Comparison of ENCODE assay signal across 17 cellular contexts in genomic region chr4:186424745-186425144, GRCh38.
DNase-seq lines count a peak whose midpoint lies in the region; ATAC-seq and TF ChIP-seq lines count a peak whose summit lies in the region.
"Had no signal": no experiment of that assay in that cellular context is flagged by ENCODE, and none has a peak within 500 bp of the region (broad histone marks: within the 10 kb centered on the region; RNA-seq: fewer than 3 reads in every experiment).

No MANE protein-coding gene starts in this region.

- H3K79me2 ChIP-seq in GM23338 (replicated peaks; ENCODE audit: insufficient read depth) = no peaks in the 10 kb centered on the region

- peak; percentile 17 for DNase-seq in NCI-H82 (lab: John Stamatoyannopoulos, UW)
- DNase-seq in NCI-H82 treated with DMSO at 0.1 percent for 48 hours (lab: John Stamatoyannopoulos, UW; ENCODE audit: unreplicated experiment) = no peak
- no peak for DNase-seq in GM23338 (ENCODE audit: low spot score)
- DNase-seq in SK-N-DZ (ENCODE audit: low spot score) = peak; percentile 86
- DNase-seq in right atrium auricular region (ENCODE audit: low spot score) = no peak
- DNase-seq: AML-193; Caco-2; Calu3; CD4-positive, alpha-beta T cell; CD8-positive, alpha-beta T cell; DMS79 treated with DMSO at 0.1 percent for 48 hours; GF-D8 had no signal

- H3K36me3 ChIP-seq in GM23338 (ENCODE audit: insufficient read depth) = no peaks in the 10 kb centered on the region
- H3K36me3 ChIP-seq in right atrium auricular region = no peaks in the 10 kb centered on the region
- H3K36me3 ChIP-seq: BLaER1 treated with 17β-estradiol and CSF1 and Interleukin-3, amounts not matched to agents 10 nM and 100 nM had no signal

- no peaks in the 10 kb centered on the region for H3K9me2 ChIP-seq in GM23338 (ENCODE audit: insufficient read depth)

- H3K27me3 ChIP-seq in GM23338 (ENCODE audit: insufficient read depth) (no peaks in the 10 kb centered on the region), right atrium auricular region (no peaks in the 10 kb centered on the region)
- H3K27me3 ChIP-seq: BLaER1 treated with 17β-estradiol and CSF1 and Interleukin-3, amounts not matched to agents 10 nM and 100 nM had no signal

- TF ChIP-seq CTCF in GM23338 (conservative IDR thresholded peaks at IDR 0.05; ENCODE audit: low read depth in 2 of 2) (no peak), right atrium auricular region (IDR thresholded peaks at IDR 0.05) (no peak)

- ATAC-seq in GM23338 = no peak
- ATAC-seq: A549; CD8-positive, alpha-beta T cell had no signal

- H3K4me3 Mint-ChIP-seq in GM23338 = no peak overlapping the region
- H3K4me3 Mint-ChIP-seq: B cell; CD4-positive, alpha-beta T cell; CD8-positive, alpha-beta T cell had no signal

- H3K27ac ChIP-seq in GM23338 (ENCODE audit: low read depth) (no peak overlapping the region), right atrium auricular region (no peak overlapping the region)
- H3K27ac ChIP-seq: 22Rv1; A549; BLaER1 treated with 17β-estradiol and CSF1 and Interleukin-3, amounts not matched to agents 10 nM and 100 nM; C4-2B had no signal

- no peak overlapping the region for H3K27ac Mint-ChIP-seq in GM23338
- H3K27ac Mint-ChIP-seq: B cell; CD4-positive, alpha-beta T cell; CD8-positive, alpha-beta T cell had no signal

- H3K4me3 ChIP-seq in GM23338 (no peak overlapping the region), right atrium auricular region (no peak overlapping the region)
- H3K4me3 ChIP-seq: A549; BLaER1 treated with 17β-estradiol and CSF1 and Interleukin-3, amounts not matched to agents 10 nM and 100 nM had no signal

- H3K9me3 Mint-ChIP-seq in GM23338 = no peaks in the 10 kb centered on the region
- H3K9me3 Mint-ChIP-seq: CD4-positive, alpha-beta T cell; CD8-positive, alpha-beta T cell had no signal

- no peaks in the 10 kb centered on the region for H3K4me1 Mint-ChIP-seq in GM23338
- H3K4me1 Mint-ChIP-seq: B cell had no signal

- peak overlapping the region; percentile 38; the same call in 1 of the 2 replicates for H2AFZ ChIP-seq in GM23338

- no peaks in the 10 kb centered on the region for H4K20me1 ChIP-seq in GM23338 (replicated peaks; ENCODE audit: insufficient read depth)
- H4K20me1 ChIP-seq: BLaER1 treated with 17β-estradiol and CSF1 and Interleukin-3, amounts not matched to agents 10 nM and 100 nM had no signal

- no peaks in the 10 kb centered on the region for H3K9me3 ChIP-seq in right atrium auricular region
- H3K9me3 ChIP-seq: A549; BLaER1 treated with 17β-estradiol and CSF1 and Interleukin-3, amounts not matched to agents 10 nM and 100 nM; Caco-2 had no signal

- no peaks in the 10 kb centered on the region for H3F3A ChIP-seq in GM23338 (replicated peaks; ENCODE audit: low read depth)

- H3K36me3 Mint-ChIP-seq in GM23338 (ENCODE audit: low read depth) = no peaks in the 10 kb centered on the region
- H3K36me3 Mint-ChIP-seq: CD8-positive, alpha-beta T cell had no signal

- H3K27me3 Mint-ChIP-seq in GM23338 (ENCODE audit: insufficient read depth, low read depth, poor library complexity) = no peaks in the 10 kb centered on the region
- H3K27me3 Mint-ChIP-seq: B cell had no signal

- no peak overlapping the region for H3K4me2 ChIP-seq in GM23338
- H3K4me2 ChIP-seq: A549; BLaER1 treated with 17β-estradiol and CSF1 and Interleukin-3, amounts not matched to agents 10 nM and 100 nM had no signal

- H3K4me1 ChIP-seq in GM23338 (ENCODE audit: insufficient read depth) = no peaks in the 10 kb centered on the region
- H3K4me1 ChIP-seq in right atrium auricular region = no peaks in the 10 kb centered on the region
- H3K4me1 ChIP-seq: A549; BLaER1 treated with 17β-estradiol and CSF1 and Interleukin-3, amounts not matched to agents 10 nM and 100 nM; Caco-2 had no signal

TF ChIP-seq in GM23338, 12 proteins besides CTCF, POLR2A, EP300 and RAD21:
- TF ChIP-seq NANOG (IDR thresholded peaks at IDR 0.05; ENCODE audit: borderline replicate concordance) = no peak
- TF ChIP-seq CREB1 (CRISPR knock-in tag; IDR thresholded peaks at IDR 0.05; ENCODE audit: low read depth) = no peak
- no peak for TF ChIP-seq STAT1 (IDR thresholded peaks at IDR 0.05; ENCODE audit: unreplicated experiment)
- TF ChIP-seq EZH2phosphoT487 (IDR thresholded peaks at IDR 0.05; ENCODE audit: unreplicated experiment) = no peak
- TF ChIP-seq JUNB (IDR thresholded peaks at IDR 0.05; ENCODE audit: unreplicated experiment) = no peak
- no peak for TF ChIP-seq EZH2 (IDR thresholded peaks at IDR 0.05; ENCODE audit: low read depth, unreplicated experiment)
- no peak for TF ChIP-seq ZNF331 (CRISPR knock-in tag; IDR thresholded peaks at IDR 0.05; ENCODE audit: low read depth)
- TF ChIP-seq REST (IDR thresholded peaks at IDR 0.05; ENCODE audit: unreplicated experiment) = no peak
- no peak for TF ChIP-seq ETS1 (IDR thresholded peaks at IDR 0.05)
- no peak for TF ChIP-seq ZNF114 (CRISPR knock-in tag; IDR thresholded peaks at IDR 0.05)

Comparison
In these comparisons a context has a peak if more than half of its experiments do, and no peak if none do; other contexts are left out.
1. DNase-seq: peak in NCI-H82 (single experiment) and SK-N-DZ (single experiment); none in NCI-H82 treated with DMSO at 0.1 percent for 48 hours (single experiment), GM23338 (single experiment) and right atrium auricular region (single experiment).